ENCODE assay signal across 24 cellular contexts in genomic region chr11:65537296-65537597, GRCh38. TPM values are rescaled to one million over a fixed set of nuclear protein-coding genes. Genes with fewer than 3 reads are reported as not detected.
DNase-seq lines count a peak whose midpoint lies in the region; ATAC-seq, FAIRE-seq and TF ChIP-seq lines count a peak whose summit lies in the region.
"Had no signal": no experiment of that assay in that cellular context is flagged by ENCODE, and none has a peak within 500 bp of the region (broad histone marks: within the 10 kb centered on the region; RNA-seq: fewer than 3 reads in every experiment).

No MANE protein-coding gene starts in this region.

- DNase-seq in GM23338 (ENCODE audit: low spot score) (no peak), GM12878 (ENCODE audit: low read depth, low spot score) (no peak), osteocyte (ENCODE audit: extremely low spot score, unreplicated experiment) (no peak)
- DNase-seq in activated CD8-positive, alpha-beta memory T cell treated with anti-CD3 and anti-CD28 coated beads for 24 hours: no peak
- no peak for DNase-seq in effector memory CD4-positive, alpha-beta T cell
- DNase-seq in stimulated activated CD4-positive, alpha-beta T cell treated with anti-CD3 and anti-CD28 coated beads, Interleukin-4, amount 100 ng/mL, for 4 hours: no peak
- DNase-seq: activated CD8-positive, alpha-beta T cell treated with anti-CD3 and anti-CD28 coated beads for 36 hours; activated gamma-delta T cell; activated naive CD8-positive, alpha-beta T cell treated with anti-CD3 and anti-CD28 coated beads, Interleukin-2, amount 10 ng/mL, durations not matched to agents 7 days and 5 days; central memory CD4-positive, alpha-beta T cell; dermis blood vessel endothelial cell; DMS 273 treated with DMSO at 0.1 percent for 48 hours; gastrocnemius medialis; left cardiac atrium; NCI-H1105; NCI-H1930; NCI-H526; PC-9; SHP77; trophoblast cell had no signal

- H3K4me1 Mint-ChIP-seq in GM23338: 0 out of 3 replicates have a peak, but pooled peaks cover 2% of the 10 kb centered on the region
- peaks cover 15% of the 10 kb centered on the region for H3K4me1 Mint-ChIP-seq in osteocyte (ENCODE audit: unreplicated experiment)

- H3K36me3 Mint-ChIP-seq in GM23338 (ENCODE audit: low read depth) (peaks cover 11% of the 10 kb centered on the region), osteocyte (ENCODE audit: unreplicated experiment) (peaks cover 4% of the 10 kb centered on the region)

- H4K20me1 ChIP-seq in BLaER1: peaks cover 40% of the 10 kb centered on the region
- no peaks in the 10 kb centered on the region; the same call in 1 of the 2 replicates for H4K20me1 ChIP-seq in GM23338 (replicated peaks; ENCODE audit: insufficient read depth)
- no peaks in the 10 kb centered on the region for H4K20me1 ChIP-seq in GM12878 (ENCODE audit: control insufficient read depth, insufficient read depth)

- H3K9me3 Mint-ChIP-seq in GM23338 (no peaks in the 10 kb centered on the region), osteocyte (ENCODE audit: unreplicated experiment) (no peaks in the 10 kb centered on the region)
- H3K9me3 Mint-ChIP-seq: activated CD8-positive, alpha-beta T cell treated with anti-CD3 and anti-CD28 coated beads for 36 hours; activated naive CD8-positive, alpha-beta T cell treated with anti-CD3 and anti-CD28 coated beads, Interleukin-2, amount 10 ng/mL, durations not matched to agents 7 days and 5 days had no signal

- FAIRE-seq in GM12878 (lab: Jason Lieb, UNC): no peak
- FAIRE-seq: GM12892 had no signal

- CTCF ChIA-PET in GM12878 (lab: Yijun Ruan, JAX): no interaction called here

- peak; percentile 30; the same call in 1 of the 2 replicates for TF ChIP-seq POLR2A in GM12878 (IDR thresholded peaks at IDR 0.05; ENCODE audit: low read depth, low read length)

- BruUV-seq in GM12878 (replicated peaks; lab: Mats Ljungman, UMichigan): no TSS peak

- 87% methylated on average over 2 of the region's 2 CpGs for WGBS in GM12878 (ENCODE audit: insufficient coverage, insufficient replicate concordance, low lambda C conversion rate, missing lambda C conversion rate)

- TF ChIP-seq CTCF in GM23338 (conservative IDR thresholded peaks at IDR 0.05; ENCODE audit: low read depth in 2 of 2) (no peak), GM12878 (IDR thresholded peaks at IDR 0.05 in 2 of 3, conservative IDR thresholded peaks at IDR 0.05 in 1 of 3; ENCODE audit: control insufficient read depth in 2 of 3, extremely low read depth in 1 of 3, insufficient read depth in 1 of 3, low read depth in 3 of 3, low read length in 3 of 3) (no peak), osteocyte (IDR thresholded peaks at IDR 0.05) (no peak)

- TF ChIP-seq EP300 in GM12878 (IDR thresholded peaks at IDR 0.05; ENCODE audit: borderline replicate concordance in 1 of 2, control insufficient read depth in 1 of 2, low read depth in 2 of 2, low read length in 2 of 2): no peak

- H3F3A ChIP-seq in GM23338 (replicated peaks; ENCODE audit: low read depth): peaks cover 33% of the 10 kb centered on the region; the same call in 1 of the 2 replicates

- no peaks in the 10 kb centered on the region for H3K9me2 ChIP-seq in GM23338 (ENCODE audit: insufficient read depth)

- H3K4me2 ChIP-seq in BLaER1 (peak overlapping the region; percentile 42; the same call in 1 of the 2 replicates), GM23338 (no peak overlapping the region), GM12878 (ENCODE audit: control insufficient read depth, insufficient read depth) (no peak overlapping the region)
- H3K4me2 ChIP-seq: PC-9 had no signal

- H3K27me3 Mint-ChIP-seq in GM23338 (ENCODE audit: insufficient read depth, low read depth, poor library complexity) (peaks cover 20% of the 10 kb centered on the region), osteocyte (ENCODE audit: unreplicated experiment) (no peaks in the 10 kb centered on the region)
- H3K27me3 Mint-ChIP-seq: activated CD8-positive, alpha-beta T cell treated with anti-CD3 and anti-CD28 coated beads for 36 hours; activated naive CD8-positive, alpha-beta T cell treated with anti-CD3 and anti-CD28 coated beads, Interleukin-2, amount 10 ng/mL, durations not matched to agents 7 days and 5 days had no signal

- H3K4me3 ChIP-seq in BLaER1 (no peak overlapping the region), GM23338 (no peak overlapping the region), GM12878 (no peak overlapping the region)
- H3K4me3 ChIP-seq in effector memory CD4-positive, alpha-beta T cell (ENCODE audit: insufficient read depth, low read depth, low read length, poor library complexity, severe bottlenecking): no peak overlapping the region
- H3K4me3 ChIP-seq: gastrocnemius medialis, mucosa of descending colon, PC-9 had no signal

- H3K9ac ChIP-seq in BLaER1 (peak overlapping the region; percentile 15; the same call in 1 of the 2 replicates), GM12878 (ENCODE audit: control insufficient read depth, insufficient read depth, low read length) (no peak overlapping the region)

- H3K4me3 Mint-ChIP-seq in GM23338 (peak overlapping the region; percentile 44; the same call in 1 of the 3 replicates), osteocyte (ENCODE audit: unreplicated experiment) (no peak overlapping the region)
- H3K4me3 Mint-ChIP-seq: activated CD8-positive, alpha-beta T cell treated with anti-CD3 and anti-CD28 coated beads for 36 hours; activated naive CD8-positive, alpha-beta T cell treated with anti-CD3 and anti-CD28 coated beads, Interleukin-2, amount 10 ng/mL, durations not matched to agents 7 days and 5 days had no signal

- ATAC-seq in GM23338: no peak
- no peak for ATAC-seq in GM12878
- ATAC-seq: activated CD4-positive, CD25-positive, alpha-beta regulatory T cell treated with anti-CD3 and anti-CD28 coated beads, Interleukin-2, amount 50 U/mL, for 24 hours; activated CD8-positive, alpha-beta T cell treated with anti-CD3 and anti-CD28 coated beads for 36 hours; gastrocnemius medialis; left cardiac atrium; mucosa of descending colon had no signal

- H2AFZ ChIP-seq in GM23338: no peak overlapping the region
- H2AFZ ChIP-seq in GM12878 (ENCODE audit: control insufficient read depth, low read depth, low read length): no peak overlapping the region
- H2AFZ ChIP-seq: PC-9 had no signal

- RAD21 ChIA-PET in GM12878 (lab: Charles Lee; ENCODE audit: unreplicated experiment): interaction anchor here (0.6 kb wide), 1 partner anchor 15 kb away, joined by 3 read pairs; no protein-coding TSS in a partner anchor

- H3K27ac ChIP-seq in BLaER1 (peak overlapping the region; percentile 20; the same call in 1 of the 2 replicates), GM23338 (ENCODE audit: low read depth) (no peak overlapping the region), GM12878 (ENCODE audit: control insufficient read depth, insufficient read depth) (no peak overlapping the region)
- no peak overlapping the region for H3K27ac ChIP-seq in effector memory CD4-positive, alpha-beta T cell (ENCODE audit: insufficient read depth, low read length, poor library complexity, severe bottlenecking)
- H3K27ac ChIP-seq: gastrocnemius medialis, PC-9 had no signal

- H3K79me2 ChIP-seq in GM23338 (replicated peaks; ENCODE audit: insufficient read depth) (no peaks in the 10 kb centered on the region), GM12878 (ENCODE audit: control insufficient read depth, insufficient read depth, low read length) (no peaks in the 10 kb centered on the region)

- H3K27ac Mint-ChIP-seq in GM23338 (no peak overlapping the region), osteocyte (ENCODE audit: unreplicated experiment) (peak overlapping the region; percentile 54)

- intact Hi-C loops in GM12878 (cut with micrococcal nuclease; ENCODE audit: unreplicated experiment): no loop called here

- H3K36me3 ChIP-seq in BLaER1 (peaks cover 64% of the 10 kb centered on the region), GM23338 (ENCODE audit: insufficient read depth) (no peaks in the 10 kb centered on the region; the same call in 1 of the 2 replicates), GM12878 (ENCODE audit: control insufficient read depth in 2 of 2, insufficient read depth in 2 of 2, low read length in 1 of 2) (peaks cover 8 to 9% of the 10 kb centered on the region in 2 experiments; a peak in 3 of 4 replicates)
- H3K36me3 ChIP-seq in effector memory CD4-positive, alpha-beta T cell (ENCODE audit: control insufficient read depth, insufficient read depth, low read length): peaks cover 44% of the 10 kb centered on the region

- TF ChIP-seq RAD21 in GM12878 (IDR thresholded peaks at IDR 0.05; ENCODE audit: insufficient read depth, low read depth, low read length): no peak

- no peaks in the 10 kb centered on the region for H3K9me3 ChIP-seq in BLaER1
- H3K9me3 ChIP-seq in GM12878 (replicated peaks; ENCODE audit: control insufficient read depth, insufficient read depth, low read length): no peaks in the 10 kb centered on the region
- H3K9me3 ChIP-seq in effector memory CD4-positive, alpha-beta T cell (ENCODE audit: control insufficient read depth, low read length): no peaks in the 10 kb centered on the region
- H3K9me3 ChIP-seq: gastrocnemius medialis, mucosa of descending colon had no signal

- SMC1A ChIA-PET in GM12878 (lab: Charles Lee; ENCODE audit: uncharacterized antibody, unreplicated experiment): no interaction called here

- POLR2A ChIA-PET in GM12878 (lab: Charles Lee): no interaction called here

- H3K4me1 ChIP-seq in BLaER1: peaks cover 45% of the 10 kb centered on the region
- H3K4me1 ChIP-seq in GM23338 (ENCODE audit: insufficient read depth): peaks cover 5% of the 10 kb centered on the region; the same call in 1 of the 2 replicates
- peaks cover 6% of the 10 kb centered on the region for H3K4me1 ChIP-seq in GM12878 (ENCODE audit: control insufficient read depth, insufficient read depth, low read length)
- H3K4me1 ChIP-seq in effector memory CD4-positive, alpha-beta T cell (ENCODE audit: control insufficient read depth, insufficient read depth, low read length, poor library complexity, severe bottlenecking): peaks cover 14% of the 10 kb centered on the region

- H3K27me3 ChIP-seq in BLaER1: no peaks in the 10 kb centered on the region
- peaks cover 27% of the 10 kb centered on the region for H3K27me3 ChIP-seq in GM23338 (ENCODE audit: insufficient read depth)
- no peaks in the 10 kb centered on the region for H3K27me3 ChIP-seq in GM12878 (replicated peaks in 1 of 2; ENCODE audit: control insufficient read depth in 2 of 2, insufficient read depth in 2 of 2, low read length in 1 of 2)
- H3K27me3 ChIP-seq in effector memory CD4-positive, alpha-beta T cell (replicated peaks; ENCODE audit: control insufficient read depth, insufficient read depth, low read length, poor library complexity, severe bottlenecking): no peaks in the 10 kb centered on the region
- H3K27me3 ChIP-seq: gastrocnemius medialis had no signal

- in situ Hi-C loops in GM12878 (cut with MboI): no loop called here

RNA-seq across cellular contexts. Expression of gene SCYL1, which starts 12.4 kb away (rescaled TPM):
- total RNA-seq in GM23338 (2014; rRNA removed; shearing (Covaris generic)): 55.1 and 66.1 TPM in 2 replicates
- polyA plus RNA-seq in GM23338 (2016; fragmentation: Nextera tagmentation; extraction: Ambion mirVana) (52.7 and 61.7 TPM in 2 replicates), GM12878 (2011; rRNA removed) (17.8 and 43.1 TPM in 2 replicates), GM12878 (2014; fragmentation: Illumina TruSeq; extraction: Trizol) (6.9 and 32.5 TPM in 2 replicates), GM12878 (2014; fragmentation: Nextera tagmentation; extraction: Ambion mirVana) (1 to 10 TPM in 1 of 2 experiments, under 1 TPM in 1; 0.80 to 6.3 TPM), GM12878 (2014; rRNA removed) (68.0 and 74.6 TPM in 2 replicates), GM12878 (2016; fragmentation: Nextera tagmentation; extraction: Ambion mirVana) (10 to 100 TPM; 59.2 to 65.4 TPM)
- 28.9 and 34.4 TPM in 2 replicates for total RNA-seq in GM12878 (2013; cell fraction: nucleolus; rRNA removed)
- total RNA-seq in GM12878 (2014; rRNA removed) (75.1 and 82.7 TPM in 2 replicates), GM12878 (2014; rRNA removed; fragmentation: Illumina TruSeq; extraction: Trizol) (25.9 and 29.3 TPM in 2 replicates), GM12878 (2021) (66.7 and 67.8 TPM in 2 replicates), osteocyte (103 and 104 TPM in 2 replicates)
- 16.4 TPM for polyA plus RNA-seq in GM12878 (2011; ENCODE audit: low read depth)
- polyA plus RNA-seq in GM12878 (2011; cell fraction: cytosol; rRNA removed): 88.7 and 112 TPM in 2 replicates
- polyA plus RNA-seq in GM12878 (2011; cell fraction: nucleus; rRNA removed): 114 and 150 TPM in 2 replicates
- polyA plus RNA-seq in GM12878 (2012): 35.1 and 36.8 TPM in 2 replicates
- 43.5 and 70.6 TPM in 2 replicates for polyA minus RNA-seq in GM12878 (2011; rRNA and poly(A)+ RNA removed)
- polyA minus RNA-seq in GM12878 (2011; cell fraction: cytosol; rRNA and poly(A)+ RNA removed): 23.4 and 34.6 TPM in 2 replicates
- polyA minus RNA-seq in GM12878 (2011; cell fraction: nucleus; rRNA and poly(A)+ RNA removed): 16.7 and 26.3 TPM in 2 replicates

RNA-seq across cellular contexts. Expression of gene LTBP3, which starts 20.9 kb away (rescaled TPM):
- total RNA-seq in GM23338 (2014; rRNA removed; shearing (Covaris generic)): 29.2 and 29.8 TPM in 2 replicates
- 9.5 and 11.9 TPM in 2 replicates for polyA plus RNA-seq in GM23338 (2016; fragmentation: Nextera tagmentation; extraction: Ambion mirVana)
- total RNA-seq in GM12878 (2013; cell fraction: nucleolus; rRNA removed): 8.6 and 11.6 TPM in 2 replicates
- 8.5 and 9.0 TPM in 2 replicates for total RNA-seq in GM12878 (2014; rRNA removed)
- total RNA-seq in GM12878 (2014; rRNA removed; fragmentation: Illumina TruSeq; extraction: Trizol): 1.2 and 2.2 TPM in 2 replicates
- 8.0 and 9.0 TPM in 2 replicates for total RNA-seq in GM12878 (2021)
- 12.8 TPM for polyA plus RNA-seq in GM12878 (2011; ENCODE audit: low read depth)
- polyA plus RNA-seq in GM12878 (2011; rRNA removed): 3.1 and 7.0 TPM in 2 replicates
- polyA plus RNA-seq in GM12878 (2011; cell fraction: cytosol; rRNA removed): 14.4 and 24.0 TPM in 2 replicates
- 47.3 and 52.7 TPM in 2 replicates for polyA plus RNA-seq in GM12878 (2011; cell fraction: nucleus; rRNA removed)
- 15.6 and 16.4 TPM in 2 replicates for polyA plus RNA-seq in GM12878 (2012)
- 1.00 and 2.3 TPM in 2 replicates for polyA plus RNA-seq in GM12878 (2014; fragmentation: Illumina TruSeq; extraction: Trizol)
- polyA plus RNA-seq in GM12878 (2014; fragmentation: Nextera tagmentation; extraction: Ambion mirVana): not detected
- 12.2 and 14.7 TPM in 2 replicates for polyA plus RNA-seq in GM12878 (2014; rRNA removed)
- polyA plus RNA-seq in GM12878 (2016; fragmentation: Nextera tagmentation; extraction: Ambion mirVana): 1 to 10 TPM; 4.0 to 5.5 TPM
- 3.8 and 4.7 TPM in 2 replicates for polyA minus RNA-seq in GM12878 (2011; rRNA and poly(A)+ RNA removed)
- polyA minus RNA-seq in GM12878 (2011; cell fraction: cytosol; rRNA and poly(A)+ RNA removed): 5.6 and 6.7 TPM in 2 replicates
- polyA minus RNA-seq in GM12878 (2011; cell fraction: nucleus; rRNA and poly(A)+ RNA removed): 6.6 and 12.8 TPM in 2 replicates
- total RNA-seq in osteocyte: 219 and 256 TPM in 2 replicates

RNA-seq across cellular contexts. Expression of gene ZNRD2, which starts 33.0 kb away (rescaled TPM):
- 78.1 and 78.6 TPM in 2 replicates for total RNA-seq in GM23338 (2014; rRNA removed; shearing (Covaris generic))
- 140 and 148 TPM in 2 replicates for polyA plus RNA-seq in GM23338 (2016; fragmentation: Nextera tagmentation; extraction: Ambion mirVana)
- 31.8 and 42.8 TPM in 2 replicates for total RNA-seq in GM12878 (2013; cell fraction: nucleolus; rRNA removed)
- total RNA-seq in GM12878 (2014; rRNA removed): 71.3 and 77.0 TPM in 2 replicates
- 20.0 and 24.8 TPM in 2 replicates for total RNA-seq in GM12878 (2014; rRNA removed; fragmentation: Illumina TruSeq; extraction: Trizol)
- total RNA-seq in GM12878 (2021): 62.0 and 63.3 TPM in 2 replicates
- 35.6 TPM for polyA plus RNA-seq in GM12878 (2011; ENCODE audit: low read depth)
- polyA plus RNA-seq in GM12878 (2011; rRNA removed): 13.4 and 32.2 TPM in 2 replicates
- polyA plus RNA-seq in GM12878 (2011; cell fraction: cytosol; rRNA removed): 60.6 and 85.4 TPM in 2 replicates
- polyA plus RNA-seq in GM12878 (2011; cell fraction: nucleus; rRNA removed): 70.4 and 75.4 TPM in 2 replicates
- 43.7 and 53.4 TPM in 2 replicates for polyA plus RNA-seq in GM12878 (2012)
- polyA plus RNA-seq in GM12878 (2014; fragmentation: Illumina TruSeq; extraction: Trizol): 1.2 and 7.9 TPM in 2 replicates
- polyA plus RNA-seq in GM12878 (2014; fragmentation: Nextera tagmentation; extraction: Ambion mirVana): 10 to 100 TPM; 14.8 to 48.7 TPM
- 74.8 and 79.0 TPM in 2 replicates for polyA plus RNA-seq in GM12878 (2014; rRNA removed)
- 100 to 1,000 TPM; 107 to 111 TPM for polyA plus RNA-seq in GM12878 (2016; fragmentation: Nextera tagmentation; extraction: Ambion mirVana)
- 5.0 and 12.2 TPM in 2 replicates for polyA minus RNA-seq in GM12878 (2011; rRNA and poly(A)+ RNA removed)
- polyA minus RNA-seq in GM12878 (2011; cell fraction: cytosol; rRNA and poly(A)+ RNA removed): 5.8 and 6.9 TPM in 2 replicates
- polyA minus RNA-seq in GM12878 (2011; cell fraction: nucleus; rRNA and poly(A)+ RNA removed): 32.3 and 48.6 TPM in 2 replicates
- 31.3 and 32.7 TPM in 2 replicates for total RNA-seq in osteocyte

RNA-seq across cellular contexts. Expression of gene FAM89B, which starts 35.1 kb away (rescaled TPM):
- 16.0 and 18.2 TPM in 2 replicates for total RNA-seq in GM23338 (2014; rRNA removed; shearing (Covaris generic))
- polyA plus RNA-seq in GM23338 (2016; fragmentation: Nextera tagmentation; extraction: Ambion mirVana) (13.0 and 13.9 TPM in 2 replicates), GM12878 (2011; rRNA removed) (3.6 and 8.0 TPM in 2 replicates), GM12878 (2014; fragmentation: Illumina TruSeq; extraction: Trizol) (0.74 and 9.1 TPM in 2 replicates), GM12878 (2014; fragmentation: Nextera tagmentation; extraction: Ambion mirVana) (1 to 10 TPM in 1 of 2 experiments, under 1 TPM in 1; 0.34 to 2.2 TPM), GM12878 (2014; rRNA removed) (36.7 and 50.7 TPM in 2 replicates), GM12878 (2016; fragmentation: Nextera tagmentation; extraction: Ambion mirVana) (10 to 100 TPM in 1 of 2 experiments, 1 to 10 TPM in 1; 2.8 to 26.6 TPM)
- 6.1 and 7.8 TPM in 2 replicates for total RNA-seq in GM12878 (2013; cell fraction: nucleolus; rRNA removed)
- total RNA-seq in GM12878 (2014; rRNA removed) (26.2 and 32.0 TPM in 2 replicates), GM12878 (2014; rRNA removed; fragmentation: Illumina TruSeq; extraction: Trizol) (7.2 and 10.4 TPM in 2 replicates), GM12878 (2021) (28.5 and 29.6 TPM in 2 replicates), osteocyte (84.2 and 92.1 TPM in 2 replicates)
- 4.4 TPM for polyA plus RNA-seq in GM12878 (2011; ENCODE audit: low read depth)
- 16.4 and 28.8 TPM in 2 replicates for polyA plus RNA-seq in GM12878 (2011; cell fraction: cytosol; rRNA removed)
- polyA plus RNA-seq in GM12878 (2011; cell fraction: nucleus; rRNA removed): 29.2 and 30.4 TPM in 2 replicates
- 11.8 and 13.3 TPM in 2 replicates for polyA plus RNA-seq in GM12878 (2012)
- polyA minus RNA-seq in GM12878 (2011; rRNA and poly(A)+ RNA removed): 4.4 and 9.6 TPM in 2 replicates
- polyA minus RNA-seq in GM12878 (2011; cell fraction: cytosol; rRNA and poly(A)+ RNA removed): 4.0 and 5.7 TPM in 2 replicates
- 16.1 and 24.5 TPM in 2 replicates for polyA minus RNA-seq in GM12878 (2011; cell fraction: nucleus; rRNA and poly(A)+ RNA removed)

RNA-seq across cellular contexts. Expression of gene MALAT1, which starts 38.4 kb away (rescaled TPM):
- total RNA-seq in GM23338 (2014; rRNA removed; shearing (Covaris generic)): 1,789 and 2,206 TPM in 2 replicates
- 4,618 and 6,020 TPM in 2 replicates for polyA plus RNA-seq in GM23338 (2016; fragmentation: Nextera tagmentation; extraction: Ambion mirVana)
- 43,172 and 44,148 TPM in 2 replicates for total RNA-seq in GM12878 (2013; cell fraction: nucleolus; rRNA removed)
- 1,917 and 1,986 TPM in 2 replicates for total RNA-seq in GM12878 (2014; rRNA removed)
- 2,052 and 2,660 TPM in 2 replicates for total RNA-seq in GM12878 (2014; rRNA removed; fragmentation: Illumina TruSeq; extraction: Trizol)
- total RNA-seq in GM12878 (2021): 3,939 and 4,883 TPM in 2 replicates
- 704 TPM for polyA plus RNA-seq in GM12878 (2011; ENCODE audit: low read depth)
- polyA plus RNA-seq in GM12878 (2011; rRNA removed): 659 and 901 TPM in 2 replicates
- 216 and 352 TPM in 2 replicates for polyA plus RNA-seq in GM12878 (2011; cell fraction: cytosol; rRNA removed)
- 4,041 and 4,062 TPM in 2 replicates for polyA plus RNA-seq in GM12878 (2011; cell fraction: nucleus; rRNA removed)
- polyA plus RNA-seq in GM12878 (2012): 1,013 and 3,952 TPM in 2 replicates
- polyA plus RNA-seq in GM12878 (2014; fragmentation: Illumina TruSeq; extraction: Trizol): 448 and 686 TPM in 2 replicates
- polyA plus RNA-seq in GM12878 (2014; fragmentation: Nextera tagmentation; extraction: Ambion mirVana): 1,000 to 10,000 TPM; 1,593 to 8,160 TPM
- polyA plus RNA-seq in GM12878 (2014; rRNA removed): 1,421 and 1,643 TPM in 2 replicates
- polyA plus RNA-seq in GM12878 (2016; fragmentation: Nextera tagmentation; extraction: Ambion mirVana): 1,000 to 10,000 TPM; 6,201 to 6,497 TPM
- 2,928 and 3,606 TPM in 2 replicates for polyA minus RNA-seq in GM12878 (2011; rRNA and poly(A)+ RNA removed)
- polyA minus RNA-seq in GM12878 (2011; cell fraction: cytosol; rRNA and poly(A)+ RNA removed): 1,627 and 2,358 TPM in 2 replicates
- polyA minus RNA-seq in GM12878 (2011; cell fraction: nucleus; rRNA and poly(A)+ RNA removed): 12,181 and 12,309 TPM in 2 replicates
- 11,843 and 16,538 TPM in 2 replicates for total RNA-seq in osteocyte
